13 cellular contexts compared by ENCODE assay signal in genomic region chr9:113929634-113930092, GRCh38. TPM values are rescaled to one million over a fixed set of nuclear protein-coding genes. Genes with fewer than 3 reads are reported as not detected.
DNase-seq lines count a peak whose midpoint lies in the region; ATAC-seq, FAIRE-seq and TF ChIP-seq lines count a peak whose summit lies in the region.
"Had no signal": no experiment of that assay in that cellular context is flagged by ENCODE, and none has a peak within 500 bp of the region (broad histone marks: within the 10 kb centered on the region; RNA-seq: fewer than 3 reads in every experiment).

No MANE protein-coding gene starts in this region.

- no peaks in the 10 kb centered on the region for H3K36me3 ChIP-seq in heart left ventricle
- H3K36me3 ChIP-seq in tibial artery, result no peaks in the 10 kb centered on the region
- H3K36me3 ChIP-seq: neutrophil had no signal

- H3K4me3 ChIP-seq in heart left ventricle (no peak overlapping the region), tibial artery (no peak overlapping the region)

- DNase-seq in heart left ventricle, result no peak
- no peak for DNase-seq in cardiac septum (ENCODE audit: low spot score)
- DNase-seq in astrocyte of the hippocampus (ENCODE audit: low read depth, low spot score), result peak; percentile 62
- peak; percentile 50 for DNase-seq in foreskin melanocyte
- peak in 1 of 2 donors; percentile 11 for DNase-seq in tibial artery
- no peak for DNase-seq in urothelium cell line (ENCODE audit: low spot score)
- no peak for DNase-seq in DMS 273 treated with DMSO at 0.1 percent for 48 hours (lab: John Stamatoyannopoulos, UW)
- DNase-seq: DND-41, erythroblast, T1000 had no signal

- no peak for FAIRE-seq in urothelium cell line (lab: Jason Lieb, UNC)
- FAIRE-seq: A204.1 had no signal

- no peak for TF ChIP-seq POLR2A in heart left ventricle (IDR thresholded peaks at IDR 0.05)

- intact Hi-C loops in heart left ventricle (cut with DNase I) (no loop called here), cardiac septum (cut with DNase I) (no loop called here), tibial artery (cut with DNase I; ENCODE audit: low total_unique reads) (loop anchor here (10.0 kb wide), 1 partner anchor 45 kb away; no protein-coding TSS in a partner anchor)

- TF ChIP-seq CTCF in heart left ventricle (IDR thresholded peaks at IDR 0.05) (no peak), tibial artery (IDR thresholded peaks at IDR 0.05) (no peak)

- H3K27ac ChIP-seq in heart left ventricle, result peak overlapping the region in 1 of 12 donors; percentile 8
- H3K27ac ChIP-seq in tibial artery, result peak overlapping the region; percentile 27 to 56
- H3K27ac ChIP-seq: neutrophil had no signal

- peaks cover 0 to 46% (median 8%) of the 10 kb centered on the region in 12 donors for H3K9me3 ChIP-seq in heart left ventricle
- peaks cover 0 to 18% (median 0%) of the 10 kb centered on the region in 3 donors for H3K9me3 ChIP-seq in tibial artery
- H3K9me3 ChIP-seq: neutrophil had no signal

- 34 to 59% (median 37%) methylated on average over 3 of the region's 3 CpGs for WGBS in heart left ventricle, 4 donors

- ATAC-seq in heart left ventricle (peak in 3 of 4 donors; percentile 34 to 58 (median 47)), HG03039 (IDR thresholded peaks at IDR 0.05; ENCODE audit: unreplicated experiment) (no peak)

- peaks cover 0 to 26% (median 6%) of the 10 kb centered on the region in 12 donors for H3K4me1 ChIP-seq in heart left ventricle
- peaks cover 0 to 41% (median 27%) of the 10 kb centered on the region in 4 donors for H3K4me1 ChIP-seq in tibial artery

- H3K27me3 ChIP-seq in heart left ventricle (no peaks in the 10 kb centered on the region), tibial artery (no peaks in the 10 kb centered on the region)
- H3K27me3 ChIP-seq: neutrophil had no signal

RNA-seq across cellular contexts. Expression of gene ZNF618, which starts 53.6 kb away (rescaled TPM):
- 1 to 10 TPM in 8 of 9 donors, under 1 TPM in 1; 0.81 to 4.2 (median 2.0) TPM for total RNA-seq in heart left ventricle
- 1 to 10 TPM in 1 of 2 donors, under 1 TPM in 1; 0.95 to 1.0 TPM for polyA plus RNA-seq in heart left ventricle
- total RNA-seq in cardiac septum, result 1.7 TPM

Comparison
In these comparisons a context has a peak if more than half of its experiments do, and no peak if none do; other contexts are left out.
1. DNase-seq: peak in astrocyte of the hippocampus (single experiment) and foreskin melanocyte (single experiment); none in heart left ventricle (0 of 5), cardiac septum (single experiment), urothelium cell line (single experiment) and DMS 273 treated with DMSO at 0.1 percent for 48 hours (single experiment).